ENCODE assay signal across 9 cellular contexts in the genomic region with DNA sequence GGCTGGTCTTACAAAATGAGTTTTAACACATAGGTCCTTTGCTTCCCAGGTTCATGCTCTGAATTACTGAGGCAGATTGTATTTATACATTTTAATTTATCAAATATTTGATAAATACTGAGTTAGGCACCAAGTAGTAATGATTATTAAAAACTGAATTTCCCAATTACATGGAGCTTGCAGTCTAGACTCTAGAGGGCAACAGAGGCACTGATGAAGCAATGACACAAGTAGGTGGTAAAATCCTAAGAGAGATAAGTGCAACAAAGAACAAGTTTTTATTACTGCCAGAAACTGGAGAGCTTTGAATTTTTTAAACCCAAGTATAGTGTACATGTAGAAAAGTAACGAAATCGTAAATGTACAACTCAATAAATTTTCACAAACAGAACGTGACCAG.
DNase-seq lines count a peak whose midpoint lies in the region; ATAC-seq and TF ChIP-seq lines count a peak whose summit lies in the region.
"Had no signal": no experiment of that assay in that cellular context is flagged by ENCODE, and none has a peak within 500 bp of the region (broad histone marks: within the 10 kb centered on the region; RNA-seq: fewer than 3 reads in every experiment).

No MANE protein-coding gene starts in this region.

- H3K36me3 ChIP-seq in BJ (ENCODE audit: control insufficient read depth, insufficient read depth, low read length), result no peaks in the 10 kb centered on the region

- H3K36me3 Mint-ChIP-seq in activated T-helper 17 cell treated with anti-CD3 and anti-CD28 coated beads, Interleukin-2, amount 50 U/mL, for 72 hours (ENCODE audit: low read depth), result no peaks in the 10 kb centered on the region

- POLR2A ChIA-PET in BJ (lab: Charles Lee), result interaction anchor here (0.7 kb wide), 1 partner anchor 15 kb away, joined by 3 read pairs; no protein-coding TSS in a partner anchor

- no peak for ATAC-seq in activated T-helper 17 cell treated with anti-CD3 and anti-CD28 coated beads, Interleukin-2, amount 50 U/mL, for 72 hours (replicated peaks)
- ATAC-seq in HG02798 (IDR thresholded peaks at IDR 0.05; ENCODE audit: poor library complexity, unreplicated experiment), result no peak

- DNase-seq in BJ (ENCODE audit: low read depth), result no peak
- peak; percentile 9 for DNase-seq in NCI-H460 (ENCODE audit: extremely low read depth, low read depth)
- no peak for DNase-seq in epithelial cell of proximal tubule (ENCODE audit: low read depth)
- peak; percentile 9 for DNase-seq in myocyte (ENCODE audit: low read depth)
- no peak for DNase-seq in GM10266 (ENCODE audit: extremely low spot score)
- DNase-seq in cortex of kidney (lab: John Stamatoyannopoulos, UW), result no peak
- DNase-seq: NCI-H187 treated with DMSO at 0.1 percent for 48 hours had no signal

- CTCF ChIA-PET in BJ (lab: Yijun Ruan, JAX), result interaction anchor here (0.7 to 4.7 kb wide), 13 partner anchors 10 to 638 kb away, joined by 3 to 69 read pairs (median 4); no protein-coding TSS in a partner anchor

- H3K27me3 ChIP-seq in BJ (ENCODE audit: control insufficient read depth, insufficient read depth, low read length), result no peaks in the 10 kb centered on the region

- no peaks in the 10 kb centered on the region for H3K27me3 Mint-ChIP-seq in activated T-helper 17 cell treated with anti-CD3 and anti-CD28 coated beads, Interleukin-2, amount 50 U/mL, for 72 hours

- TF ChIP-seq CTCF in BJ (IDR thresholded peaks at IDR 0.05; ENCODE audit: insufficient read depth, low read depth, low read length) (peak; percentile 74), epithelial cell of proximal tubule (conservative IDR thresholded peaks at IDR 0.05; ENCODE audit: low read depth, low read length) (peak; percentile 73), GM10266 (IDR thresholded peaks at IDR 0.05; ENCODE audit: control insufficient read depth, insufficient read depth, low read depth, missing control alignments) (no peak)

- H3K4me1 Mint-ChIP-seq in activated T-helper 17 cell treated with anti-CD3 and anti-CD28 coated beads, Interleukin-2, amount 50 U/mL, for 72 hours, result no peaks in the 10 kb centered on the region

- H3K27ac Mint-ChIP-seq in activated T-helper 17 cell treated with anti-CD3 and anti-CD28 coated beads, Interleukin-2, amount 50 U/mL, for 72 hours, result no peak overlapping the region

- peaks cover 3% of the 10 kb centered on the region for H3K9me3 Mint-ChIP-seq in activated T-helper 17 cell treated with anti-CD3 and anti-CD28 coated beads, Interleukin-2, amount 50 U/mL, for 72 hours

- H3K4me3 Mint-ChIP-seq in activated T-helper 17 cell treated with anti-CD3 and anti-CD28 coated beads, Interleukin-2, amount 50 U/mL, for 72 hours, result no peak overlapping the region

- H3K4me3 ChIP-seq in BJ (ENCODE audit: low read depth, low read length) (no peak overlapping the region), epithelial cell of proximal tubule (ENCODE audit: low read depth, low read length) (no peak overlapping the region)

Comparison
In these comparisons a context has a peak if more than half of its experiments do, and no peak if none do; other contexts are left out.
1. DNase-seq: peak in NCI-H460 (single experiment) and myocyte (single experiment); none in BJ (single experiment), epithelial cell of proximal tubule (single experiment), GM10266 (single experiment) and cortex of kidney (single experiment).